Comparison of ENCODE assay signal across 9 cellular contexts in genomic region chr20:21623781-21624094, GRCh38.
"Had no signal": no experiment of that assay in that cellular context is flagged by ENCODE, and none has a peak within 500 bp of the region (broad histone marks: within the 10 kb centered on the region; RNA-seq: fewer than 3 reads in every experiment).

No MANE protein-coding gene starts in this region.

- H3K27ac ChIP-seq: HL-60, KMS-11 had no signal

- H2AFZ ChIP-seq: GM23338 had no signal

- FAIRE-seq: H1, H54 had no signal

- ATAC-seq: GM23338 had no signal

- DNase-seq: H9, HCEC 1CT, HFFc6, IMR-90 had no signal

- H3K4me3 ChIP-seq: GM23338 had no signal

- H3K4me2 ChIP-seq: GM23338, KMS-11 had no signal

- H3K9ac ChIP-seq: KMS-11 had no signal
